ENCODE assay signal across 9 cellular contexts in genomic region chr9:34991833-34992375, GRCh38. TPM values are rescaled to one million over a fixed set of nuclear protein-coding genes. Genes with fewer than 3 reads are reported as not detected.
A peak's percentile ranks its signal among the peaks of the same experiment; 100 is the strongest.
DNase-seq lines count a peak whose midpoint lies in the region; ATAC-seq, FAIRE-seq and TF ChIP-seq lines count a peak whose summit lies in the region.
"Had no signal": no experiment of that assay in that cellular context is flagged by ENCODE, and none has a peak within 500 bp of the region (broad histone marks: within the 10 kb centered on the region; RNA-seq: fewer than 3 reads in every experiment).

No MANE protein-coding gene starts in this region.

- H3K4me1 Mint-ChIP-seq in neural crest cell = peaks cover 49% of the 10 kb centered on the region

- H4K8ac ChIP-seq in H1 (ENCODE audit: extremely low read depth, insufficient read depth, low read length) = no peak overlapping the region

- no peak overlapping the region for H3K23ac ChIP-seq in H1 (ENCODE audit: insufficient read length)

- peak overlapping the region; percentile 44 for H3K18ac ChIP-seq in H1 (ENCODE audit: extremely low read depth, low read length)

- no peaks in the 10 kb centered on the region for H3K9me3 Mint-ChIP-seq in neural crest cell

- H3K9ac ChIP-seq in NT2/D1 (ENCODE audit: insufficient read length, low read depth) (peak overlapping the region; percentile 37), H1 (replicated peaks in 1 of 4; ENCODE audit: extremely low read depth in 1 of 4, low read depth in 3 of 4, low read length in 3 of 4) (no peak overlapping the region; a peak in 2 of 7 replicates)

- ATAC-seq in GM21529 (IDR thresholded peaks at IDR 0.05; ENCODE audit: unreplicated experiment) (no peak), GM21737 (IDR thresholded peaks at IDR 0.05; ENCODE audit: unreplicated experiment) (no peak)

- CTCF ChIA-PET in H1 (lab: Charles Lee; ENCODE audit: partially characterized antibody) = interaction anchor here (0.7 to 14.8 kb wide), 11 partner anchors 9 to 123 kb away, joined by 3 to 148 read pairs (median 4); a partner anchor contains a TSS

- 0 out of 2 replicates have a peak overlapping the region, but pooled peaks have one; percentile 9 for H2BK15ac ChIP-seq in H1 (ENCODE audit: low read length)

- peak overlapping the region; percentile 43; the same call in 1 of the 2 replicates for H2BK20ac ChIP-seq in H1 (ENCODE audit: low read length)

- H3K4me3 ChIP-seq in NT2/D1 (ENCODE audit: insufficient read length, low read depth) (no peak overlapping the region), H1 (ENCODE audit: extremely low read depth in 1 of 4, insufficient read depth in 2 of 4, low read depth in 3 of 4, low read length in 4 of 4) (peak overlapping the region in 2 of 4 experiments; percentile 0 to 42; a peak in 3 of 8 replicates)

- TF ChIP-seq EP300 in H1 (IDR thresholded peaks at IDR 0.05; ENCODE audit: borderline replicate concordance in 1 of 2, low read depth in 2 of 2, low read length in 2 of 2) = no peak

- WGBS in H1 (ENCODE audit: extremely low coverage in 1 of 2, insufficient coverage in 1 of 2, insufficient read length in 1 of 2, insufficient replicate concordance in 2 of 2, low coverage in 1 of 2, low lambda C conversion rate in 2 of 2, missing lambda C conversion rate in 1 of 2), 2 experiments = 70% methylated on average over 7 of the region's 7 CpGs; no CpG with 5 or more reads in 1 of the 2 experiments

- peaks cover 2% of the 10 kb centered on the region for H3K36me3 Mint-ChIP-seq in neural crest cell (ENCODE audit: low read depth)

- peak overlapping the region; percentile 46; the same call in 1 of the 2 replicates for H3K27ac ChIP-seq in H1 (ENCODE audit: low read depth, low read length)

- peak in 1 of 2 experiments; percentile 19; a peak in 1 of 3 replicates for TF ChIP-seq POLR2A in H1 (IDR thresholded peaks at IDR 0.05; ENCODE audit: control extremely low read depth in 1 of 2, low read depth in 2 of 2, low read length in 2 of 2)

- peak overlapping the region; percentile 89; the same call in 1 of the 2 replicates for H2AK5ac ChIP-seq in H1 (ENCODE audit: low read depth, low read length)

- no peak for TF ChIP-seq RAD21 in H1 (IDR thresholded peaks at IDR 0.05 in 1 of 2, conservative IDR thresholded peaks at IDR 0.05 in 1 of 2; ENCODE audit: low read depth in 2 of 2, low read length in 2 of 2)

- peaks cover 55% of the 10 kb centered on the region for H3K36me3 ChIP-seq in NT2/D1 (ENCODE audit: insufficient read depth, insufficient read length, low read length)
- H3K36me3 ChIP-seq in H1 (ENCODE audit: control insufficient read depth in 2 of 4, insufficient read depth in 4 of 4, low read length in 3 of 4) = peaks cover 9 to 30% (median 17%) of the 10 kb centered on the region in 4 experiments; a peak in 7 of 8 replicates

- peak; percentile 71 for DNase-seq in ELF-1 (ENCODE audit: low read depth, low spot score)
- no peak for DNase-seq in NT2/D1 (ENCODE audit: low read depth, low spot score)
- DNase-seq in H1 (ENCODE audit: low read depth in 1 of 2, low spot score in 2 of 2) = peak in 1 of 2 experiments; percentile 68
- no peak for DNase-seq in neural crest cell (ENCODE audit: low read depth, low spot score)
- DNase-seq in D721Med (ENCODE audit: insufficient read length, low spot score) = no peak
- no peak for DNase-seq in HuH-7.5 (ENCODE audit: low spot score)

- no peak for FAIRE-seq in H1 (lab: Jason Lieb, UNC)
- no peak for FAIRE-seq in D721Med (lab: Jason Lieb, UNC)
- FAIRE-seq: endometrium had no signal

- H3K79me1 ChIP-seq in H1 (ENCODE audit: low read depth, low read length) = peaks cover 6% of the 10 kb centered on the region; the same call in 1 of the 2 replicates

- peaks cover 6% of the 10 kb centered on the region for H3K23me2 ChIP-seq in H1 (ENCODE audit: low read depth, low read length)

- H3K4me2 ChIP-seq in H1 (ENCODE audit: insufficient read depth in 1 of 2, low read depth in 2 of 2, low read length in 2 of 2) = peak overlapping the region; percentile 56 to 92

- peak overlapping the region; percentile 92 for H2BK5ac ChIP-seq in H1 (ENCODE audit: low read depth, low read length)

- peak overlapping the region; percentile 14 for H3K4ac ChIP-seq in H1 (replicated peaks; ENCODE audit: insufficient read length, low read depth, low read length)

- H3K27ac Mint-ChIP-seq in neural crest cell (ENCODE audit: unreplicated experiment) = no peak overlapping the region

- POLR2A ChIA-PET in H1 (lab: Charles Lee; ENCODE audit: partially characterized antibody) = interaction anchor here (0.5 to 4.0 kb wide), 8 partner anchors 7 to 119 kb away, joined by 3 to 29 read pairs (median 4); partner anchors contain the start of genes STOML2 and VCP

- H2BK12ac ChIP-seq in H1 (ENCODE audit: low read depth, low read length) = peak overlapping the region; percentile 99; the same call in 1 of the 2 replicates

- no peak overlapping the region for H3K14ac ChIP-seq in H1 (ENCODE audit: insufficient read length)

- H3K9me3 ChIP-seq in NT2/D1 (ENCODE audit: insufficient read depth, low read length) (no peaks in the 10 kb centered on the region), H1 (ENCODE audit: insufficient read depth in 2 of 2, low read depth in 1 of 2, low read length in 1 of 2) (no peaks in the 10 kb centered on the region)

- H4K5ac ChIP-seq in H1 (ENCODE audit: insufficient read length, low read depth, low read length) = peak overlapping the region; percentile 51

- peak; percentile 20 to 62 (median 52); a peak in 3 of 4 replicates for TF ChIP-seq CTCF in H1 (IDR thresholded peaks at IDR 0.05; ENCODE audit: control extremely low read depth in 1 of 3, insufficient read depth in 1 of 3, low read depth in 1 of 3, low read length in 3 of 3)
- TF ChIP-seq CTCF in neural crest cell (conservative IDR thresholded peaks at IDR 0.05) = no peak
- TF ChIP-seq CTCF in D721Med (IDR thresholded peaks at IDR 0.05; ENCODE audit: insufficient read depth, missing control alignments) = no peak

- H3K27me3 ChIP-seq in NT2/D1 (ENCODE audit: insufficient read depth, insufficient read length) (no peaks in the 10 kb centered on the region), H1 (replicated peaks in 1 of 4; ENCODE audit: control insufficient read depth in 3 of 4, extremely low read depth in 1 of 4, insufficient read depth in 3 of 4, low read length in 3 of 4) (no peaks in the 10 kb centered on the region)

- H3K56ac ChIP-seq in H1 (replicated peaks; ENCODE audit: insufficient read length, low read depth, low read length) = no peak overlapping the region

- no peak overlapping the region for H2BK120ac ChIP-seq in H1 (replicated peaks; ENCODE audit: low read depth, low read length)

- peaks cover 0 to 12% of the 10 kb centered on the region in 2 experiments; a peak in 2 of 4 replicates for H3K79me2 ChIP-seq in H1 (ENCODE audit: control insufficient read depth in 1 of 2, insufficient read depth in 2 of 2, low read length in 2 of 2)

- peak overlapping the region; percentile 83 for H4K91ac ChIP-seq in H1 (replicated peaks; ENCODE audit: insufficient read length, low read length)

- no peak overlapping the region for H2AFZ ChIP-seq in H1 (ENCODE audit: low read length)

- peaks cover 34% of the 10 kb centered on the region for H3K4me1 ChIP-seq in NT2/D1 (ENCODE audit: insufficient read depth, insufficient read length)
- H3K4me1 ChIP-seq in H1 (replicated peaks in 1 of 4; ENCODE audit: control insufficient read depth in 3 of 4, insufficient read depth in 4 of 4, low read length in 3 of 4) = peaks cover 18 to 43% (median 35%) of the 10 kb centered on the region in 4 experiments

- H3K27me3 Mint-ChIP-seq in neural crest cell (ENCODE audit: low read depth) = no peaks in the 10 kb centered on the region

- no peaks in the 10 kb centered on the region for H4K20me1 ChIP-seq in H1 (replicated peaks in 1 of 2; ENCODE audit: control insufficient read depth in 1 of 2, insufficient read depth in 2 of 2, low read length in 2 of 2)

- peak overlapping the region; percentile 67 for H3K4me3 Mint-ChIP-seq in neural crest cell

TF ChIP-seq in H1, 55 proteins besides CTCF, POLR2A, EP300 and RAD21:
- TF ChIP-seq PHF8 (conservative IDR thresholded peaks at IDR 0.05; ENCODE audit: low read depth, low read length) (no peak), JUND (IDR thresholded peaks at IDR 0.05; ENCODE audit: low read length) (peak; percentile 59; the same call in 1 of the 2 replicates)

RNA-seq across cellular contexts. Expression of gene DNAJB5, which starts 2.4 kb away (rescaled TPM):
- 34.1 and 38.0 TPM in 2 replicates for total RNA-seq in H1 (2021; fragmentation: NEBNext Ultra II Directional; extraction: Animal tissue kit (Norgen Biotek cat#: 25700))
- polyA plus RNA-seq in H1 (2011; rRNA removed) = 25.0 and 27.8 TPM in 2 replicates
- 23.2 TPM for polyA plus RNA-seq in H1 (2011; cell fraction: cytosol; rRNA removed)
- 24.2 TPM for polyA plus RNA-seq in H1 (2011; cell fraction: nucleus; rRNA removed)
- polyA plus RNA-seq in H1 (2012, experiment 1 of 2) = 40.6 to 46.4 TPM (median 44.6 TPM) in 4 replicates
- 51.0 TPM for polyA plus RNA-seq in H1 (2012, experiment 2 of 2)
- polyA plus RNA-seq in H1 (2013, experiment 1 of 2) = 27.7 TPM
- polyA plus RNA-seq in H1 (2013, experiment 2 of 2) = 27.2 TPM
- 11.7 and 13.7 TPM in 2 replicates for polyA minus RNA-seq in H1 (2011; rRNA and poly(A)+ RNA removed)
- polyA minus RNA-seq in H1 (2011; cell fraction: cytosol; rRNA and poly(A)+ RNA removed) = 12.4 TPM
- polyA minus RNA-seq in H1 (2011; cell fraction: nucleus; rRNA and poly(A)+ RNA removed) = 10.8 TPM
- total RNA-seq in neural crest cell = 27.1 and 28.7 TPM in 2 replicates

RNA-seq across cellular contexts. Expression of gene PHF24, which starts 33.8 kb away (rescaled TPM):
- 0.35 and 1.0 TPM in 2 replicates for total RNA-seq in H1 (2021; fragmentation: NEBNext Ultra II Directional; extraction: Animal tissue kit (Norgen Biotek cat#: 25700))
- polyA plus RNA-seq in H1 (2011; rRNA removed) = 0.13 and 0.29 TPM in 2 replicates
- 0.26 TPM for polyA plus RNA-seq in H1 (2011; cell fraction: cytosol; rRNA removed)
- polyA plus RNA-seq in H1 (2011; cell fraction: nucleus; rRNA removed) = 0.57 TPM
- 0.19 to 0.42 TPM (median 0.31 TPM) in 4 replicates for polyA plus RNA-seq in H1 (2012, experiment 1 of 2)
- polyA plus RNA-seq in H1 (2012, experiment 2 of 2) = 0.25 TPM
- polyA plus RNA-seq in H1 (2013, experiment 1 of 2) = 0.30 TPM
- 0.22 TPM for polyA plus RNA-seq in H1 (2013, experiment 2 of 2)
- 0.41 and 0.63 TPM in 2 replicates for polyA minus RNA-seq in H1 (2011; rRNA and poly(A)+ RNA removed)
- not detected for polyA minus RNA-seq in H1 (2011; cell fraction: cytosol; rRNA and poly(A)+ RNA removed)
- polyA minus RNA-seq in H1 (2011; cell fraction: nucleus; rRNA and poly(A)+ RNA removed) = 0.40 TPM
- total RNA-seq in neural crest cell = 0.63 and 1.2 TPM in 2 replicates

Comparison
In these comparisons a context has a peak if more than half of its experiments do, and no peak if none do; other contexts are left out.
1. CTCF ChIP-seq: peak in H1 (3 of 3); none in neural crest cell (single experiment) and D721Med (single experiment).